In genomic region chr11:34192481-34193401, GRCh38 we compare ENCODE assay signal across 8 cellular contexts.
DNase-seq lines count a peak whose midpoint lies in the region; ATAC-seq and TF ChIP-seq lines count a peak whose summit lies in the region.

No MANE protein-coding gene starts in this region.

- H3K27me3 Mint-ChIP-seq in nephron (ENCODE audit: low read depth), result peaks cover 5% of the 10 kb centered on the region

- H3K27ac Mint-ChIP-seq in nephron, result peak overlapping the region in 2 of 3 experiments; percentile 44 to 54

- H3K4me1 Mint-ChIP-seq in nephron, result peaks cover 36% of the 10 kb centered on the region

- H3K9me3 Mint-ChIP-seq in nephron, result no peaks in the 10 kb centered on the region

- no peak for TF ChIP-seq CTCF in choroid plexus epithelial cell (conservative IDR thresholded peaks at IDR 0.05; ENCODE audit: low read depth, low read length)
- no peak for TF ChIP-seq CTCF in nephron (IDR thresholded peaks at IDR 0.05; ENCODE audit: unreplicated experiment in 3 of 3)

- ATAC-seq in GM19463 (IDR thresholded peaks at IDR 0.05; ENCODE audit: unreplicated experiment), result peak; percentile 74
- no peak for ATAC-seq in GM21367 (IDR thresholded peaks at IDR 0.05; ENCODE audit: unreplicated experiment)
- no peak for ATAC-seq in GM19328 (IDR thresholded peaks at IDR 0.05; ENCODE audit: unreplicated experiment)
- ATAC-seq in GM18520 (IDR thresholded peaks at IDR 0.05; ENCODE audit: unreplicated experiment), result no peak
- ATAC-seq in HG02970 (IDR thresholded peaks at IDR 0.05; ENCODE audit: low FRiP score, unreplicated experiment), result no peak

- no peaks in the 10 kb centered on the region for H3K36me3 Mint-ChIP-seq in nephron (ENCODE audit: low read depth)

- no peak overlapping the region for H3K4me3 Mint-ChIP-seq in nephron

- no peak overlapping the region for H3K4me3 ChIP-seq in choroid plexus epithelial cell (ENCODE audit: low read depth, low read length)

- peak; percentile 98 for DNase-seq in NCI-H446 treated with DMSO at 0.1 percent for 48 hours (lab: John Stamatoyannopoulos, UW)
- DNase-seq in choroid plexus epithelial cell (ENCODE audit: low read depth), result peak; percentile 89
